8 cellular contexts compared by ENCODE assay signal in genomic region chr11:68031136-68031459, GRCh38. TPM values are rescaled to one million over a fixed set of nuclear protein-coding genes. Genes with fewer than 3 reads are reported as not detected.
A peak's percentile ranks its signal among the peaks of the same experiment; 100 is the strongest.
DNase-seq lines count a peak whose midpoint lies in the region; ATAC-seq and TF ChIP-seq lines count a peak whose summit lies in the region.

No MANE protein-coding gene starts in this region.

- TF ChIP-seq CTCF in BE2C (IDR thresholded peaks at IDR 0.05; ENCODE audit: low read depth, low read length) (no peak), MM.1S (IDR thresholded peaks at IDR 0.05; ENCODE audit: low read length) (no peak), coronary artery (IDR thresholded peaks at IDR 0.05) (no peak)

- ATAC-seq in HG03159 (IDR thresholded peaks at IDR 0.05; ENCODE audit: unreplicated experiment), result no peak
- no peak for ATAC-seq in HG03469 (IDR thresholded peaks at IDR 0.05; ENCODE audit: unreplicated experiment)
- no peak for ATAC-seq in HG03439 (IDR thresholded peaks at IDR 0.05; ENCODE audit: unreplicated experiment)

- H3K9me2 ChIP-seq in MM.1S (replicated peaks; ENCODE audit: insufficient read depth, low read length), result no peaks in the 10 kb centered on the region

- H3K27ac ChIP-seq in MM.1S (ENCODE audit: low read length) (peak overlapping the region; percentile 63; the same call in 1 of the 2 replicates), coronary artery (peak overlapping the region; percentile 47 to 93)

- H3K27me3 ChIP-seq in BE2C (no peaks in the 10 kb centered on the region), MM.1S (replicated peaks; ENCODE audit: insufficient read depth, low read length) (no peaks in the 10 kb centered on the region), mucosa of stomach (ENCODE audit: control insufficient read depth, insufficient read depth, low read length) (no peaks in the 10 kb centered on the region)

- H4K20me1 ChIP-seq in MM.1S (ENCODE audit: insufficient read depth, low read length), result no peaks in the 10 kb centered on the region

- H3K4me3 ChIP-seq in BE2C (ENCODE audit: low read depth, low read length) (peak overlapping the region; percentile 98), MM.1S (ENCODE audit: low read length) (peak overlapping the region; percentile 83), coronary artery (peak overlapping the region; percentile 88), mucosa of stomach (ENCODE audit: low read length) (peak overlapping the region; percentile 99)

- no peaks in the 10 kb centered on the region; the same call in 1 of the 2 replicates for H3K4me1 ChIP-seq in BE2C
- peaks cover 11% of the 10 kb centered on the region for H3K4me1 ChIP-seq in MM.1S (ENCODE audit: low read length)
- H3K4me1 ChIP-seq in mucosa of stomach (ENCODE audit: control insufficient read depth, insufficient read depth, low read length), result peaks cover 29% of the 10 kb centered on the region

- H3K79me2 ChIP-seq in MM.1S (ENCODE audit: low read length), result peaks cover 53% of the 10 kb centered on the region

- DNase-seq in BE2C (no peak), MM.1S (no peak), coronary artery (ENCODE audit: low spot score) (no peak), cerebellar nuclear complex (lab: John Stamatoyannopoulos, UW) (no peak)

- H3K9ac ChIP-seq in MM.1S (ENCODE audit: low read length), result peak overlapping the region; percentile 83
- peak overlapping the region; percentile 94 for H3K9ac ChIP-seq in mucosa of stomach (ENCODE audit: low read length)

- peak overlapping the region; percentile 51 for H2AFZ ChIP-seq in MM.1S (ENCODE audit: low read length)

- H3K9me3 ChIP-seq in BE2C (no peaks in the 10 kb centered on the region), MM.1S (replicated peaks; ENCODE audit: insufficient read depth, low read length) (no peaks in the 10 kb centered on the region), mucosa of stomach (ENCODE audit: control insufficient read depth, low read length) (no peaks in the 10 kb centered on the region)

- no peaks in the 10 kb centered on the region; the same call in 1 of the 2 replicates for H3F3A ChIP-seq in MM.1S (ENCODE audit: insufficient read depth, low read length)

- H3K4me2 ChIP-seq in MM.1S (ENCODE audit: low read depth, low read length), result peak overlapping the region; percentile 62

- H3K36me3 ChIP-seq in BE2C (peaks cover 11% of the 10 kb centered on the region), MM.1S (replicated peaks; ENCODE audit: insufficient read depth, low read length) (0 out of 2 replicates have a peak, but pooled peaks cover 2% of the 10 kb centered on the region), mucosa of stomach (ENCODE audit: control insufficient read depth, insufficient read depth, low read length) (peaks cover 9% of the 10 kb centered on the region)

RNA-seq across cellular contexts. Expression of gene NDUFS8, which starts 0.6 kb away (rescaled TPM):
- polyA plus RNA-seq in BE2C (2012; ENCODE audit: insufficient read depth, insufficient read length, low read depth), result 610 TPM

RNA-seq across cellular contexts. Expression of gene TCIRG1, which starts 7.7 kb away (rescaled TPM):
- polyA plus RNA-seq in BE2C (2012; ENCODE audit: insufficient read depth, insufficient read length, low read depth), result 58.1 TPM

RNA-seq across cellular contexts. Expression of gene ALDH3B1, which starts 21.0 kb away (rescaled TPM):
- polyA plus RNA-seq in BE2C (2012; ENCODE audit: insufficient read depth, insufficient read length, low read depth), result 1.1 TPM

RNA-seq across cellular contexts. Expression of gene UNC93B1, which starts 27.2 kb away (rescaled TPM):
- 2.8 TPM for polyA plus RNA-seq in BE2C (2012; ENCODE audit: insufficient read depth, insufficient read length, low read depth)
